ENCODE assay signal across 8 cellular contexts in the genomic region with DNA sequence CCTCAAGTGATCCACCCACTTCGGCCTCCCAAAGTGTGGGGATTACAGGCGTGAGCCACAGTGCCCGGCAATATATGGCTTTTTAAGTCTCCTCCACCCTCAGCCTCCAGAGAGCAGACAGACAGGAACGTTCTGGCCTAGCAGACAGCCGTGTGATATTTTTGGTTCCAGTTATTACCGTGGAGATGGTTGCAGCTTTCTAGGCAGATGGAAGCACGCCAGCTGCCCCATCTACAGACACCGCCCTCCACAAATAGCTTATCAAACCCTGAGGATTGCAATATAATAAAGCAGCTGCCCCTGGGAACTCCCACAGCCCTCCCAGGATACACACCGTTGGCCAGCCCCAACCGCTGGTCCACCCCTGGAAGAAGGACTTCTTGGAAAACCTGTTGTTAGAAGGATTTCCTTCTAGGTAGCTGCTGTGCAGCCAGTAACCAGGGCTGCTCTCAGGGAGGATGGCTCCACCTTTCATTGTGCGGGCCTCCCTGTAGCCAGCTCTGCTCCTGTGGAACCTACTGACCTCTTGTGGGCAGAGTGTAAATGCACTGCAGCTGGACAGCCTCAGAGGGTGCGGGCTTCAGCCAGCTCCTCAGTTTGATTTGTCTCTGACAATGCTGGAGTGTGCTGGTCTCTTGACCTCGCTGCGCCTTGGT.
DNase-seq lines count a peak whose midpoint lies in the region; ATAC-seq and TF ChIP-seq lines count a peak whose summit lies in the region.

No MANE protein-coding gene starts in this region.

- no peaks in the 10 kb centered on the region for H3K27me3 ChIP-seq in ACC112 (ENCODE audit: insufficient read depth, low read length)

- ATAC-seq in HG03354 (IDR thresholded peaks at IDR 0.05; ENCODE audit: poor library complexity, severe bottlenecking, unreplicated experiment) = peak; percentile 67
- ATAC-seq in stimulated activated naive B cell treated with anti-CD40 and anti-IgM and Interleukin-4, amounts not matched to agents 10 μg/mL and 1 μg/mL and 100 μg/mL, for 72 hours (replicated peaks) = peak; percentile 91 to 93
- ATAC-seq in effector memory CD8-positive, alpha-beta T cell (replicated peaks) = no peak

- H3K27me3 Mint-ChIP-seq in stimulated activated naive B cell treated with anti-CD40 and anti-IgM and Interleukin-4, amounts not matched to agents 10 μg/mL and 1 μg/mL and 100 μg/mL, for 72 hours = peaks cover 0 to 10% of the 10 kb centered on the region in 2 donors
- no peaks in the 10 kb centered on the region for H3K27me3 Mint-ChIP-seq in effector memory CD8-positive, alpha-beta T cell

- peaks cover 2 to 8% of the 10 kb centered on the region in 2 donors for H3K4me1 Mint-ChIP-seq in stimulated activated naive B cell treated with anti-CD40 and anti-IgM and Interleukin-4, amounts not matched to agents 10 μg/mL and 1 μg/mL and 100 μg/mL, for 72 hours
- H3K4me1 Mint-ChIP-seq in effector memory CD8-positive, alpha-beta T cell (ENCODE audit: low read depth in 2 of 2) = peaks cover 0 to 4% of the 10 kb centered on the region in 2 donors

- peak; percentile 11 for DNase-seq in GM04503 (ENCODE audit: low read depth)
- DNase-seq in NCI-H526 treated with DMSO at 0.1 percent for 48 hours (lab: John Stamatoyannopoulos, UW) = peak; percentile 5
- DNase-seq in astrocyte of the spinal cord (ENCODE audit: low read depth, low spot score) = peak; percentile 60
- peak; percentile 65 for DNase-seq in iris pigment epithelial cell (ENCODE audit: low read depth)
- DNase-seq in stimulated activated naive B cell treated with anti-CD40 and anti-IgM and Interleukin-4, amounts not matched to agents 10 μg/mL and 1 μg/mL and 100 μg/mL, for 72 hours = no peak
- no peak for DNase-seq in effector memory CD8-positive, alpha-beta T cell

- H3K36me3 ChIP-seq in ACC112 (ENCODE audit: insufficient read depth, low read length) = no peaks in the 10 kb centered on the region

- H3K4me1 ChIP-seq in ACC112 (ENCODE audit: control insufficient read depth, insufficient read depth, low read length, unreplicated experiment) = peaks cover 8% of the 10 kb centered on the region

- H3K4me3 ChIP-seq in ACC112 (ENCODE audit: low read depth, low read length) (no peak overlapping the region), astrocyte of the spinal cord (ENCODE audit: low read depth, low read length) (no peak overlapping the region)

- no peak overlapping the region for H3K27ac ChIP-seq in ACC112 (ENCODE audit: low read depth, low read length)

- H3K4me3 Mint-ChIP-seq in stimulated activated naive B cell treated with anti-CD40 and anti-IgM and Interleukin-4, amounts not matched to agents 10 μg/mL and 1 μg/mL and 100 μg/mL, for 72 hours = no peak overlapping the region
- no peak overlapping the region for H3K4me3 Mint-ChIP-seq in effector memory CD8-positive, alpha-beta T cell

- H3K36me3 Mint-ChIP-seq in stimulated activated naive B cell treated with anti-CD40 and anti-IgM and Interleukin-4, amounts not matched to agents 10 μg/mL and 1 μg/mL and 100 μg/mL, for 72 hours = no peaks in the 10 kb centered on the region
- peaks cover 4% of the 10 kb centered on the region for H3K36me3 Mint-ChIP-seq in effector memory CD8-positive, alpha-beta T cell (ENCODE audit: insufficient read depth)

- in situ Hi-C loops in astrocyte of the spinal cord (cut with HindIII; ENCODE audit: low sequenced_read_pairs) = no loop called here

- peak; percentile 70 for TF ChIP-seq CTCF in astrocyte of the spinal cord (IDR thresholded peaks at IDR 0.05; ENCODE audit: low read depth, low read length)

- H3K9me3 Mint-ChIP-seq in stimulated activated naive B cell treated with anti-CD40 and anti-IgM and Interleukin-4, amounts not matched to agents 10 μg/mL and 1 μg/mL and 100 μg/mL, for 72 hours = no peaks in the 10 kb centered on the region
- H3K9me3 Mint-ChIP-seq in effector memory CD8-positive, alpha-beta T cell = no peaks in the 10 kb centered on the region

- H3K27ac Mint-ChIP-seq in stimulated activated naive B cell treated with anti-CD40 and anti-IgM and Interleukin-4, amounts not matched to agents 10 μg/mL and 1 μg/mL and 100 μg/mL, for 72 hours = no peak overlapping the region
- no peak overlapping the region for H3K27ac Mint-ChIP-seq in effector memory CD8-positive, alpha-beta T cell

- no peaks in the 10 kb centered on the region for H3K79me2 ChIP-seq in ACC112 (ENCODE audit: control insufficient read depth, insufficient read depth, low read length, unreplicated experiment)

- peak overlapping the region; percentile 75 for H2AFZ ChIP-seq in ACC112 (ENCODE audit: low read length, unreplicated experiment)

Comparison
In these comparisons a context has a peak if more than half of its experiments do, and no peak if none do; other contexts are left out.
1. DNase-seq: peak in GM04503 (single experiment), NCI-H526 treated with DMSO at 0.1 percent for 48 hours (single experiment), astrocyte of the spinal cord (single experiment) and iris pigment epithelial cell (single experiment); none in stimulated activated naive B cell treated with anti-CD40 and anti-IgM and Interleukin-4, amounts not matched to agents 10 μg/mL and 1 μg/mL and 100 μg/mL, for 72 hours (single experiment) and effector memory CD8-positive, alpha-beta T cell (0 of 3).